ENCODE assay signal across 8 cellular contexts in the genomic region with DNA sequence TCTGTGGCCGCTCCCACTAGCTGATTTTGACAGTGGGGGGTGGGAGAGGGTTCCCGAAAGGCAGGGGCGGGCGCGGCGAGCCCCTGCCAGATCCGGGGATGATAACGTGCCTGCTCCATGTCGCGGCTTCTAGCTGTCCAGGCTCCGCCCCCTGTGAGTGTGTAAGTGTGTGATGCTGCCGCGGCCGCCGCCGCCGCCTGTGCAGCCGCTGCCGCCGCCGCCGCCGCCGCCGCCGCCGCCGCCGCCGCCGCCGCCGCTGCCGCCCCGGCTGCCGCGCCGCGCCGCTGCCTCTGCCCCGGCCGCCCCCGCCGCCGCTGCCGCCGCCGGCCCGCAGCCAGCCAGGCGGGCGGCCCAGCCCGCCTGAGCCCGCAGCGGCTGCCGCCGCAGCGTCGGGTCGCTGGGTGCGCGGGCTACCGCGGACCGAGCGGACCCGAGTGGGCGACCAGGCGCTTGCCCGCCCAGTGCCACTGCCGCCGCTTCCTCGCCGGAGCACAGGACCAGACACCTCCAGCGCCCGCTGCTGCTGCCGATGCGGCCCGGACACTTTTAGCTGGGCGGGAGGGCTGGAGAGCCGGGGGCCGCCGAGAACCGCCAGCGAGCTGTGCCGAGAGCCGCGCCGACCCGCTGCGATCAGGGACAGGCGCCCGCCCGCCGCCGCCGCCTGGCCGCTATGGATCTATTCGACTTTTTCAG. TPM values are rescaled to one million over a fixed set of nuclear protein-coding genes. Genes with fewer than 3 reads are reported as not detected.
DNase-seq lines count a peak whose midpoint lies in the region; ATAC-seq, FAIRE-seq and TF ChIP-seq lines count a peak whose summit lies in the region.

Gene AFF2 (plus strand): TSS at position 190 of the 693 bp plus-strand sequence. CDS start 481 bp downstream, at position 671.

- H3K27me3 ChIP-seq in bronchial epithelial cell (ENCODE audit: control insufficient read depth, insufficient read depth, low read length) = peaks cover 8% of the 10 kb centered on the region

- ATAC-seq in GM18517 (IDR thresholded peaks at IDR 0.05; ENCODE audit: unreplicated experiment) = peak; percentile 63
- ATAC-seq in HG03571 (IDR thresholded peaks at IDR 0.05; ENCODE audit: unreplicated experiment) = peak; percentile 50
- ATAC-seq in left lobe of liver = peak; percentile 60

- DNase-seq in T-helper 9 cell (peak; percentile 8), bronchial epithelial cell (ENCODE audit: low read depth) (no peak), left lobe of liver (ENCODE audit: low spot score) (peak; percentile 42), DMS79 (lab: John Stamatoyannopoulos, UW) (no peak), NCI-H345 (lab: John Stamatoyannopoulos, UW) (no peak)
- DNase-seq in stimulated activated CD4-positive, alpha-beta T cell treated with anti-CD3 and anti-CD28 coated beads, TNF-alpha, amount 100 ng/mL, for 4 hours (ENCODE audit: low read depth in 3 of 3) = peak in 2 of 3 experiments; percentile 17 to 37

- H3K4me3 ChIP-seq in bronchial epithelial cell (ENCODE audit: low read depth, low read length) = peak within 1 kb of the TSS; percentile 23

- no peak for TF ChIP-seq CTCF in bronchial epithelial cell (IDR thresholded peaks at IDR 0.05; ENCODE audit: insufficient read depth, low read length, severe bottlenecking)

- no peaks in the 10 kb centered on the region for H3K36me3 ChIP-seq in bronchial epithelial cell (ENCODE audit: control insufficient read depth, insufficient read depth, low read length)

- FAIRE-seq in bronchial epithelial cell (lab: Jason Lieb, UNC) = no peak

RNA-seq across cellular contexts. Expression of gene AFF2, which starts in this region (rescaled TPM):
- total RNA-seq in bronchial epithelial cell (under 0.01 and 0.26 TPM in 2 replicates), left lobe of liver (0.13 TPM)

Comparison
In these comparisons a context has a peak if more than half of its experiments do, and no peak if none do; other contexts are left out.
1. Peak in DNase-seq and ATAC-seq in left lobe of liver; RNA of the gene not detected or under 1 TPM.
2. DNase-seq: peak in T-helper 9 cell (single experiment) and stimulated activated CD4-positive, alpha-beta T cell treated with anti-CD3 and anti-CD28 coated beads, TNF-alpha, amount 100 ng/mL, for 4 hours (2 of 3); none in bronchial epithelial cell (single experiment), DMS79 (single experiment) and NCI-H345 (single experiment).
3. Peak in every context shown above with its lines, with median percentiles within 50 percentile points of each other: ATAC-seq.